ENCODE assay signal across 10 cellular contexts in genomic region chr3:195182470-195182795, GRCh38.
A peak's percentile ranks its signal among the peaks of the same experiment; 100 is the strongest.
DNase-seq lines count a peak whose midpoint lies in the region; ATAC-seq, FAIRE-seq and TF ChIP-seq lines count a peak whose summit lies in the region.
"Had no signal": no experiment of that assay in that cellular context is flagged by ENCODE, and none has a peak within 500 bp of the region (broad histone marks: within the 10 kb centered on the region; RNA-seq: fewer than 3 reads in every experiment).

No MANE protein-coding gene starts in this region.

- no peaks in the 10 kb centered on the region for H3K36me3 ChIP-seq in CD4-positive, CD25-positive, alpha-beta regulatory T cell (ENCODE audit: control insufficient read depth, insufficient read depth, low read length)
- no peaks in the 10 kb centered on the region for H3K36me3 ChIP-seq in bronchial epithelial cell (ENCODE audit: control insufficient read depth, insufficient read depth, low read length)
- H3K36me3 ChIP-seq: thyroid gland had no signal

- CTCF ChIA-PET in activated CD8-positive, alpha-beta memory T cell treated with anti-CD3 and anti-CD28 coated beads, Interleukin-2, amount 10 ng/mL, durations not matched to agents 7 days and 5 days (lab: Charles Lee): no interaction called here

- H3K27me3 ChIP-seq in CD4-positive, CD25-positive, alpha-beta regulatory T cell (ENCODE audit: control insufficient read depth, insufficient read depth, low read length): no peaks in the 10 kb centered on the region
- no peaks in the 10 kb centered on the region for H3K27me3 ChIP-seq in bronchial epithelial cell (ENCODE audit: control insufficient read depth, insufficient read depth, low read length)
- H3K27me3 ChIP-seq: thyroid gland had no signal

- peak in 2 of 3 donors; percentile 28 to 76 for DNase-seq in CD4-positive, CD25-positive, alpha-beta regulatory T cell
- peak; percentile 36 for DNase-seq in LHCN-M2 (ENCODE audit: low read depth)
- peak; percentile 46 for DNase-seq in bronchial epithelial cell (ENCODE audit: low read depth)
- DNase-seq in midbrain (lab: John Stamatoyannopoulos, UW): peak; percentile 20
- DNase-seq in activated CD8-positive, alpha-beta memory T cell treated with anti-CD3 and anti-CD28 coated beads, Interleukin-2, amount 10 ng/mL, durations not matched to agents 7 days and 5 days: no peak
- no peak for DNase-seq in D721Med (ENCODE audit: insufficient read length, low spot score)
- DNase-seq: NCI-H1092 treated with DMSO at 0.1 percent for 48 hours, thyroid gland had no signal

- FAIRE-seq in bronchial epithelial cell (lab: Jason Lieb, UNC) (no peak), D721Med (lab: Jason Lieb, UNC) (no peak)

- peaks cover 0 to 1% (median 0%) of the 10 kb centered on the region in 7 donors for H3K9me3 Mint-ChIP-seq in CD4-positive, CD25-positive, alpha-beta regulatory T cell
- no peaks in the 10 kb centered on the region for H3K9me3 Mint-ChIP-seq in activated CD8-positive, alpha-beta memory T cell treated with anti-CD3 and anti-CD28 coated beads, Interleukin-2, amount 10 ng/mL, durations not matched to agents 7 days and 5 days (ENCODE audit: low read depth)

- peaks cover 57% of the 10 kb centered on the region for H3K4me1 ChIP-seq in CD4-positive, CD25-positive, alpha-beta regulatory T cell (ENCODE audit: control insufficient read depth, insufficient read depth, low read length, poor library complexity, severe bottlenecking)

- peak overlapping the region; percentile 90 to 100 (median 92) for H3K27ac Mint-ChIP-seq in CD4-positive, CD25-positive, alpha-beta regulatory T cell
- H3K27ac Mint-ChIP-seq in activated CD8-positive, alpha-beta memory T cell treated with anti-CD3 and anti-CD28 coated beads, Interleukin-2, amount 10 ng/mL, durations not matched to agents 7 days and 5 days: no peak overlapping the region

- H3K9me3 ChIP-seq in CD4-positive, CD25-positive, alpha-beta regulatory T cell (ENCODE audit: control insufficient read depth in 2 of 2, low read length in 2 of 2): no peaks in the 10 kb centered on the region
- H3K9me3 ChIP-seq: thyroid gland had no signal

- H3K27me3 Mint-ChIP-seq in CD4-positive, CD25-positive, alpha-beta regulatory T cell: no peaks in the 10 kb centered on the region
- H3K27me3 Mint-ChIP-seq in activated CD8-positive, alpha-beta memory T cell treated with anti-CD3 and anti-CD28 coated beads, Interleukin-2, amount 10 ng/mL, durations not matched to agents 7 days and 5 days: no peaks in the 10 kb centered on the region

- peak overlapping the region; percentile 56 for H3K27ac ChIP-seq in CD4-positive, CD25-positive, alpha-beta regulatory T cell (ENCODE audit: insufficient read depth, low read length, poor library complexity, severe bottlenecking)
- H3K27ac ChIP-seq: thyroid gland had no signal

- peaks cover 24 to 68% (median 51%) of the 10 kb centered on the region in 4 donors for H3K4me1 Mint-ChIP-seq in CD4-positive, CD25-positive, alpha-beta regulatory T cell
- H3K4me1 Mint-ChIP-seq in activated CD8-positive, alpha-beta memory T cell treated with anti-CD3 and anti-CD28 coated beads, Interleukin-2, amount 10 ng/mL, durations not matched to agents 7 days and 5 days: peaks cover 21% of the 10 kb centered on the region

- H3K4me3 Mint-ChIP-seq in CD4-positive, CD25-positive, alpha-beta regulatory T cell: peak overlapping the region; percentile 61 to 82 (median 74)
- no peak overlapping the region for H3K4me3 Mint-ChIP-seq in activated CD8-positive, alpha-beta memory T cell treated with anti-CD3 and anti-CD28 coated beads, Interleukin-2, amount 10 ng/mL, durations not matched to agents 7 days and 5 days

- H3K36me3 Mint-ChIP-seq in CD4-positive, CD25-positive, alpha-beta regulatory T cell: peaks cover 8% of the 10 kb centered on the region
- H3K36me3 Mint-ChIP-seq in activated CD8-positive, alpha-beta memory T cell treated with anti-CD3 and anti-CD28 coated beads, Interleukin-2, amount 10 ng/mL, durations not matched to agents 7 days and 5 days: no peaks in the 10 kb centered on the region

- no peak for TF ChIP-seq CTCF in bronchial epithelial cell (IDR thresholded peaks at IDR 0.05; ENCODE audit: insufficient read depth, low read length, severe bottlenecking)
- TF ChIP-seq CTCF in D721Med (IDR thresholded peaks at IDR 0.05; ENCODE audit: insufficient read depth, missing control alignments): no peak

- H3K4me3 ChIP-seq in CD4-positive, CD25-positive, alpha-beta regulatory T cell (ENCODE audit: low read depth, low read length): peak overlapping the region; percentile 73
- no peak overlapping the region for H3K4me3 ChIP-seq in bronchial epithelial cell (ENCODE audit: low read depth, low read length)
- H3K4me3 ChIP-seq: thyroid gland had no signal

- peak; percentile 76 for ATAC-seq in CD4-positive, CD25-positive, alpha-beta regulatory T cell (ENCODE audit: low read depth in 2 of 2)
- ATAC-seq in activated CD8-positive, alpha-beta memory T cell treated with anti-CD3 and anti-CD28 coated beads, Interleukin-2, amount 10 ng/mL, durations not matched to agents 7 days and 5 days: no peak
- ATAC-seq in GM18870 (IDR thresholded peaks at IDR 0.05; ENCODE audit: unreplicated experiment) (no peak), HG03095 (IDR thresholded peaks at IDR 0.05; ENCODE audit: unreplicated experiment) (no peak)

Comparison
In these comparisons a context has a peak if more than half of its experiments do, and no peak if none do; other contexts are left out.
1. ATAC-seq: peak in CD4-positive, CD25-positive, alpha-beta regulatory T cell (2 of 2); none in activated CD8-positive, alpha-beta memory T cell treated with anti-CD3 and anti-CD28 coated beads, Interleukin-2, amount 10 ng/mL, durations not matched to agents 7 days and 5 days (single experiment), GM18870 (single experiment) and HG03095 (single experiment).
2. DNase-seq: peak in CD4-positive, CD25-positive, alpha-beta regulatory T cell (2 of 3), LHCN-M2 (single experiment), bronchial epithelial cell (single experiment) and midbrain (single experiment); none in activated CD8-positive, alpha-beta memory T cell treated with anti-CD3 and anti-CD28 coated beads, Interleukin-2, amount 10 ng/mL, durations not matched to agents 7 days and 5 days (single experiment) and D721Med (single experiment).